In genomic region chr5:54743997-54744788, GRCh38 we compare ENCODE assay signal across 8 cellular contexts.
DNase-seq lines count a peak whose midpoint lies in the region; ATAC-seq and TF ChIP-seq lines count a peak whose summit lies in the region.

No MANE protein-coding gene starts in this region.

- H3K9me3 Mint-ChIP-seq in activated T-cell treated with anti-CD3 and anti-CD28 coated beads, Interleukin-2, amount 50 U/mL, for 72 hours: no peaks in the 10 kb centered on the region

- ATAC-seq in activated T-cell treated with anti-CD3 and anti-CD28 coated beads, Interleukin-2, amount 50 U/mL, for 72 hours (replicated peaks in 1 of 2): peak; percentile 90 to 98

- peak overlapping the region; percentile 90 for H2BK12ac ChIP-seq in trophoblast cell (ENCODE audit: low read length)

- no peaks in the 10 kb centered on the region for H3K27me3 Mint-ChIP-seq in activated T-cell treated with anti-CD3 and anti-CD28 coated beads, Interleukin-2, amount 50 U/mL, for 72 hours (ENCODE audit: low read depth)

- no peak overlapping the region for H3K27ac ChIP-seq in HEK293 (ENCODE audit: extremely low read depth, low read depth, low read length)
- H3K27ac ChIP-seq in trophoblast cell (ENCODE audit: low read depth, low read length): peak overlapping the region; percentile 68

- no peaks in the 10 kb centered on the region for H3K27me3 ChIP-seq in trophoblast cell (ENCODE audit: insufficient read depth, low read length)

- peak overlapping the region; percentile 29 to 51 for H3K4me3 Mint-ChIP-seq in activated T-cell treated with anti-CD3 and anti-CD28 coated beads, Interleukin-2, amount 50 U/mL, for 72 hours

- DNase-seq in ELF-1 (ENCODE audit: low read depth, low spot score): peak; percentile 36
- peak; percentile 11 for DNase-seq in NCI-H460 (ENCODE audit: extremely low read depth, low read depth)
- DNase-seq in activated T-cell treated with anti-CD3 and anti-CD28 coated beads, Interleukin-2, amount 50 U/mL, for 72 hours: peak; percentile 40 to 58
- DNase-seq in fibroblast of the aortic adventitia (ENCODE audit: low read depth): peak; percentile 97
- peak in 1 of 2 donors; percentile 22 for DNase-seq in trophoblast cell
- no peak for DNase-seq in NCI-H1436 (lab: John Stamatoyannopoulos, UW)
- DNase-seq in SHP77 (lab: John Stamatoyannopoulos, UW): no peak

- no peaks in the 10 kb centered on the region for H3K9me3 ChIP-seq in HEK293 (ENCODE audit: control insufficient read depth, insufficient read depth, low read depth, low read length)
- H3K9me3 ChIP-seq in trophoblast cell (ENCODE audit: insufficient read depth, low read depth, low read length): no peaks in the 10 kb centered on the region

- H3K79me1 ChIP-seq in trophoblast cell (ENCODE audit: low read length): peaks cover 11% of the 10 kb centered on the region

- H3K4me1 ChIP-seq in HEK293 (ENCODE audit: control insufficient read depth, insufficient read depth, low read length) (no peaks in the 10 kb centered on the region), trophoblast cell (ENCODE audit: control insufficient read depth in 1 of 2, insufficient read depth in 2 of 2, low read length in 2 of 2) (peaks cover 4 to 23% of the 10 kb centered on the region in 2 experiments)

- H2BK5ac ChIP-seq in trophoblast cell (ENCODE audit: low read depth, low read length, poor library complexity): peak overlapping the region; percentile 77

- H3K4me1 Mint-ChIP-seq in activated T-cell treated with anti-CD3 and anti-CD28 coated beads, Interleukin-2, amount 50 U/mL, for 72 hours (ENCODE audit: low read depth): peaks cover 15% of the 10 kb centered on the region

- POLR2A ChIA-PET in HEK293 (lab: Yijun Ruan, JAX): no interaction called here

- H2BK120ac ChIP-seq in trophoblast cell (ENCODE audit: insufficient read depth, low read length, poor library complexity): peak overlapping the region; percentile 91

- H3K36me3 ChIP-seq in HEK293 (ENCODE audit: control insufficient read depth in 2 of 2, insufficient read depth in 1 of 2, low read length in 2 of 2) (no peaks in the 10 kb centered on the region), trophoblast cell (ENCODE audit: control insufficient read depth in 1 of 2, insufficient read depth in 2 of 2, low read length in 2 of 2) (no peaks in the 10 kb centered on the region)

- no peak overlapping the region for H3K9ac ChIP-seq in trophoblast cell (ENCODE audit: low read length)

- peak overlapping the region; percentile 3 for H3K4me2 ChIP-seq in trophoblast cell (ENCODE audit: low read length)

- H2AK5ac ChIP-seq in trophoblast cell (ENCODE audit: low read length): peak overlapping the region; percentile 39

- H3K4ac ChIP-seq in trophoblast cell (ENCODE audit: low read depth, low read length): peak overlapping the region; percentile 59

- peak overlapping the region; percentile 33 for H4K12ac ChIP-seq in trophoblast cell (ENCODE audit: low read depth, low read length)

- peaks cover 3% of the 10 kb centered on the region for H3K79me2 ChIP-seq in trophoblast cell (ENCODE audit: control insufficient read depth, insufficient read depth, low read length, poor library complexity)

- no peak overlapping the region for H3K4me3 ChIP-seq in HEK293 (ENCODE audit: low read depth, low read length)
- H3K4me3 ChIP-seq in fibroblast of the aortic adventitia (ENCODE audit: low read depth, low read length): no peak overlapping the region
- H3K4me3 ChIP-seq in trophoblast cell (ENCODE audit: low read depth, low read length): no peak overlapping the region

- H3K27ac Mint-ChIP-seq in activated T-cell treated with anti-CD3 and anti-CD28 coated beads, Interleukin-2, amount 50 U/mL, for 72 hours: peak overlapping the region; percentile 52

- no CpG with 5 or more reads among the region's 8 CpGs for WGBS in trophoblast cell (ENCODE audit: extremely low coverage, insufficient coverage, insufficient read length)

- H3K14ac ChIP-seq in trophoblast cell (ENCODE audit: low read length): peak overlapping the region; percentile 75

- peak overlapping the region; percentile 80 for H4K8ac ChIP-seq in trophoblast cell (ENCODE audit: low read depth, low read length)

- peaks cover 0 to 2% of the 10 kb centered on the region in 2 donors for H3K36me3 Mint-ChIP-seq in activated T-cell treated with anti-CD3 and anti-CD28 coated beads, Interleukin-2, amount 50 U/mL, for 72 hours (ENCODE audit: insufficient read depth in 2 of 2)

- CTCF ChIA-PET in HEK293 (lab: Yijun Ruan, JAX): interaction anchor here (0.5 to 1.6 kb wide), 4 partner anchors 8 to 431 kb away, joined by 3 to 5 read pairs (median 4); no protein-coding TSS in a partner anchor

- H4K91ac ChIP-seq in trophoblast cell (ENCODE audit: low read depth, low read length): peak overlapping the region; percentile 86

- TF ChIP-seq CTCF in HEK293 (tag by site-specific recombination; IDR thresholded peaks at IDR 0.05) (no peak), fibroblast of the aortic adventitia (IDR thresholded peaks at IDR 0.05; ENCODE audit: insufficient read depth, low read length) (no peak)

- H3K18ac ChIP-seq in trophoblast cell (ENCODE audit: low read length): peak overlapping the region; percentile 70

- H2AFZ ChIP-seq in trophoblast cell (ENCODE audit: insufficient read depth, low read length, poor library complexity): peak overlapping the region; percentile 41

- no peak overlapping the region for H3K23ac ChIP-seq in trophoblast cell (ENCODE audit: low read length)

TF ChIP-seq in HEK293, 187 proteins besides CTCF, POLR2A, EP300 and RAD21:
- no peak for TF ChIP-seq ZNF292 (tag by site-specific recombination; IDR thresholded peaks at IDR 0.05; ENCODE audit: borderline replicate concordance, low read depth)
- TF ChIP-seq ZNF169 (tag by site-specific recombination; IDR thresholded peaks at IDR 0.05): no peak
- TF ChIP-seq ZNF18 (tag by site-specific recombination; IDR thresholded peaks at IDR 0.05): 0 out of 2 replicates have a peak, but pooled peaks have one; percentile 37
- TF ChIP-seq ZNF266 (tag by site-specific recombination; IDR thresholded peaks at IDR 0.05; ENCODE audit: low read depth): no peak
- no peak for TF ChIP-seq ZNF76 (tag by site-specific recombination; IDR thresholded peaks at IDR 0.05; ENCODE audit: borderline replicate concordance, low read depth)
- TF ChIP-seq PRDM10 (tag by site-specific recombination; IDR thresholded peaks at IDR 0.05): peak; percentile 43; the same call in 1 of the 2 replicates
- TF ChIP-seq, protein P1, sequence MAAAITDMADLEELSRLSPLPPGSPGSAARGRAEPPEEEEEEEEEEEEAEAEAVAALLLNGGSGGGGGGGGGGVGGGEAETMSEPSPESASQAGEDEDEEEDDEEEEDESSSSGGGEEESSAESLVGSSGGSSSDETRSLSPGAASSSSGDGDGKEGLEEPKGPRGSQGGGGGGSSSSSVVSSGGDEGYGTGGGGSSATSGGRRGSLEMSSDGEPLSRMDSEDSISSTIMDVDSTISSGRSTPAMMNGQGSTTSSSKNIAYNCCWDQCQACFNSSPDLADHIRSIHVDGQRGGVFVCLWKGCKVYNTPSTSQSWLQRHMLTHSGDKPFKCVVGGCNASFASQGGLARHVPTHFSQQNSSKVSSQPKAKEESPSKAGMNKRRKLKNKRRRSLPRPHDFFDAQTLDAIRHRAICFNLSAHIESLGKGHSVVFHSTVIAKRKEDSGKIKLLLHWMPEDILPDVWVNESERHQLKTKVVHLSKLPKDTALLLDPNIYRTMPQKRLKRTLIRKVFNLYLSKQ (tag by site-specific recombination; IDR thresholded peaks at IDR 0.05; ENCODE audit: borderline replicate concordance): no peak

Comparison
In these comparisons a context has a peak if more than half of its experiments do, and no peak if none do; other contexts are left out.
1. DNase-seq: peak in ELF-1 (single experiment), NCI-H460 (single experiment), activated T-cell treated with anti-CD3 and anti-CD28 coated beads, Interleukin-2, amount 50 U/mL, for 72 hours (2 of 2) and fibroblast of the aortic adventitia (single experiment); none in NCI-H1436 (single experiment) and SHP77 (0 of 2).